15 cellular contexts compared by ENCODE assay signal in the genomic region with DNA sequence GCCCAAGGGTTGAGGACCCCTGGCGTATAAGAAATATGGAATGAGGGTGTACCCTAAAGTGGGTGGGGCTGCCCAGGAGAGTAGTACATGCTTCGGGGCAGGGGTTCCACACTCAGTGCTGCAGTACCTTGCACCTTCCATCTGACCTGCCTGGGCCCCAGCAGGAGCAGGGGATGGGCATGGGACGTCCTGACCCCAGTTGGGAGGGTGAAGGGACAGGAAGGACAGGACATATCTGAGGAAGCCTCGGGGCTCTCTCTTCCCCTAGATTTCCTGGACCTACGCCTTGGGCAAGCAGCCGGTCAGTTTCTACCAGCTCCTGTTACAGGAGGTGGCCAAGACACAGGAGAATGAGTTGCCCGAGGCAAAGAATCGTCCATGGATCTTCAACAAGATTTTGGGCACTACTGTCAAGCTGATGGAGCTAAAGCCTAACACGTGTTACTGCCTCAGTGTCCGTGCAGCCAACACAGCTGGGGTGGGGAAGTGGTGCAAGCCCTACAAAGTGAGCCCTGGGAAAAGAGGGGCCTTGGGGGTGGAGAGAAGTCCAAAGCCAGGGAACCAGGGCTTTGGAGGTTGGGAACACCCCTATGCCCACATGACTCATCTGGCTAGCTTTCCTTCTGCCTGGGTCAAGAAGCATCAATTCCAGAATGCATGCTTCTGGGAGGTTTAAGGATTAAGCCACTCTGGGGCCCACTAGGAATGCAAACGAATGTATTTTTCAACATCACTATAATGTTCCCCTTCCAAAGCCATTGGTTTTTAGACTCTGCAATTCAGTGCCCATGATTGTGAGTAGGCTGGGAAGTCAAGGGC. TPM values are rescaled to one million over a fixed set of nuclear protein-coding genes. Genes with fewer than 3 reads are reported as not detected.
DNase-seq lines count a peak whose midpoint lies in the region; ATAC-seq and TF ChIP-seq lines count a peak whose summit lies in the region.
"Had no signal": no experiment of that assay in that cellular context is flagged by ENCODE, and none has a peak within 500 bp of the region (broad histone marks: within the 10 kb centered on the region; RNA-seq: fewer than 3 reads in every experiment).

No MANE protein-coding gene starts in this region.

- H3K36me3 ChIP-seq in GM23248 (ENCODE audit: low read depth): peaks cover 5% of the 10 kb centered on the region; the same call in 1 of the 2 replicates

- H3K27ac ChIP-seq in AG04450 (ENCODE audit: low read depth, low read length): peak overlapping the region; percentile 87
- no peak overlapping the region for H3K27ac ChIP-seq in GM23248
- H3K27ac ChIP-seq: epithelial cell of prostate had no signal

- peaks cover 24% of the 10 kb centered on the region for H3K4me1 ChIP-seq in GM23248 (ENCODE audit: insufficient read depth)
- H3K4me1 ChIP-seq: left lung had no signal

- ATAC-seq in esophagus mucosa: peak; percentile 8
- ATAC-seq in GM19328 (IDR thresholded peaks at IDR 0.05; ENCODE audit: unreplicated experiment): no peak
- ATAC-seq in GM18502 (IDR thresholded peaks at IDR 0.05; ENCODE audit: poor library complexity, unreplicated experiment): no peak

- H3K4me3 ChIP-seq in AG04450 (ENCODE audit: low read depth, low read length): no peak overlapping the region
- no peak overlapping the region for H3K4me3 ChIP-seq in GM23248
- H3K4me3 ChIP-seq: coronary artery, left lung had no signal

- H3K9me2 ChIP-seq in GM23248 (ENCODE audit: insufficient read depth): no peaks in the 10 kb centered on the region

- no peak overlapping the region for H2AFZ ChIP-seq in GM23248

- H3K27me3 ChIP-seq in AG04450 (ENCODE audit: control insufficient read depth, insufficient read depth, low read length): no peaks in the 10 kb centered on the region
- H3K27me3 ChIP-seq in GM23248 (replicated peaks; ENCODE audit: insufficient read depth): no peaks in the 10 kb centered on the region
- H3K27me3 ChIP-seq: left lung had no signal

- no peak for DNase-seq in AG04450 (ENCODE audit: low read depth, low spot score)
- DNase-seq in GM23248: peak; percentile 52
- DNase-seq in NCI-H2171 (lab: John Stamatoyannopoulos, UW): no peak
- DNase-seq: activated CD4-positive, alpha-beta T cell treated with anti-CD3 and anti-CD28 coated beads, Interleukin-2, amount 50 U/mL, for 1 hour; left lung; NCI-H446 treated with DMSO at 0.1 percent for 48 hours had no signal

- no peaks in the 10 kb centered on the region for H3K79me2 ChIP-seq in GM23248 (ENCODE audit: insufficient read depth)

- CTCF ChIA-PET in AG04450 (lab: Charles Lee): interaction anchor here (2.1 to 3.8 kb wide), 4 partner anchors 10 to 39 kb away, joined by 5 to 26 read pairs (median 16); a partner anchor contains a TSS

- TF ChIP-seq CTCF in AG04450 (IDR thresholded peaks at IDR 0.05; ENCODE audit: low read depth, low read length): no peak

- POLR2A ChIA-PET in AG04450 (lab: Yijun Ruan, JAX): interaction anchor here (1.2 to 2.2 kb wide), 3 partner anchors 12 to 114 kb away, joined by 5 to 13 read pairs (median 9); a partner anchor contains a TSS

- H4K20me1 ChIP-seq in GM23248 (ENCODE audit: insufficient read depth): no peaks in the 10 kb centered on the region

- no peak overlapping the region for H3K4me2 ChIP-seq in GM23248 (ENCODE audit: unreplicated experiment)

- 38 to 43% methylated on average over 11 of the region's 11 CpGs for WGBS in GM23248 (ENCODE audit: low coverage in 1 of 2, low lambda C conversion rate in 2 of 2, missing lambda C conversion rate in 2 of 2), 2 experiments

- H3K9me3 ChIP-seq in AG04450 (ENCODE audit: control insufficient read depth, insufficient read depth, low read length) (no peaks in the 10 kb centered on the region; the same call in 1 of the 2 replicates), GM23248 (ENCODE audit: low read depth) (no peaks in the 10 kb centered on the region)
- H3K9me3 ChIP-seq: left lung had no signal

- in situ Hi-C loops in GM23248 (cut with MboI): no loop called here

- 0 out of 2 replicates have a peak, but pooled peaks cover 20% of the 10 kb centered on the region for H3F3A ChIP-seq in GM23248 (ENCODE audit: insufficient read depth)

- H3K9ac ChIP-seq in GM23248: no peak overlapping the region

RNA-seq across cellular contexts. Expression of a gene that starts 7.9 kb away (rescaled TPM):
- polyA plus RNA-seq in AG04450 (2011; rRNA removed): 0.09 TPM in 1 of 2 replicates, not detected in the other
- polyA minus RNA-seq in AG04450 (2011; rRNA and poly(A)+ RNA removed): not detected in 2 replicates
- not detected in 2 replicates for total RNA-seq in GM23248 (2014; rRNA removed; shearing (Covaris generic))
- polyA plus RNA-seq in GM23248 (2016; fragmentation: Nextera tagmentation; extraction: Ambion mirVana): not detected in 2 replicates
- total RNA-seq in esophagus mucosa: not detected
- total RNA-seq: H1, left lung, myocyte, progenitor cell of endocrine pancreas had no signal
- polyA plus RNA-seq: H1, IgD-negative memory B cell had no signal

RNA-seq across cellular contexts. Expression of a gene that starts 9.7 kb away (rescaled TPM):
- polyA plus RNA-seq in AG04450 (2011; rRNA removed): 14.3 and 15.1 TPM in 2 replicates
- polyA minus RNA-seq in AG04450 (2011; rRNA and poly(A)+ RNA removed): 15.9 and 18.3 TPM in 2 replicates
- 2.8 and 9.9 TPM in 2 replicates for total RNA-seq in GM23248 (2014; rRNA removed; shearing (Covaris generic))
- 7.7 and 8.0 TPM in 2 replicates for polyA plus RNA-seq in GM23248 (2016; fragmentation: Nextera tagmentation; extraction: Ambion mirVana)
- 6.3 TPM for total RNA-seq in esophagus mucosa

RNA-seq across cellular contexts. Expression of a gene that starts 12.7 kb away (rescaled TPM):
- polyA plus RNA-seq in AG04450 (2011; rRNA removed): 10.5 and 14.0 TPM in 2 replicates
- polyA minus RNA-seq in AG04450 (2011; rRNA and poly(A)+ RNA removed): 17.1 and 18.3 TPM in 2 replicates
- total RNA-seq in GM23248 (2014; rRNA removed; shearing (Covaris generic)): 16.7 and 18.5 TPM in 2 replicates
- 6.8 and 6.9 TPM in 2 replicates for polyA plus RNA-seq in GM23248 (2016; fragmentation: Nextera tagmentation; extraction: Ambion mirVana)
- total RNA-seq in esophagus mucosa: 14.7 TPM

RNA-seq across cellular contexts. Expression of a gene that starts 18.3 kb away (rescaled TPM):
- polyA plus RNA-seq in AG04450 (2011; rRNA removed) (not detected in 2 replicates), GM23248 (2016; fragmentation: Nextera tagmentation; extraction: Ambion mirVana) (not detected in 2 replicates)
- not detected in 2 replicates for polyA minus RNA-seq in AG04450 (2011; rRNA and poly(A)+ RNA removed)
- not detected in 2 replicates for total RNA-seq in GM23248 (2014; rRNA removed; shearing (Covaris generic))
- total RNA-seq in esophagus mucosa: not detected
- total RNA-seq: progenitor cell of endocrine pancreas had no signal
- polyA plus RNA-seq: IgD-negative memory B cell had no signal
